8 cellular contexts compared by ENCODE assay signal in genomic region chr22:50691521-50691920, GRCh38. TPM values are rescaled to one million over a fixed set of nuclear protein-coding genes. Genes with fewer than 3 reads are reported as not detected.
DNase-seq lines count a peak whose midpoint lies in the region; ATAC-seq and TF ChIP-seq lines count a peak whose summit lies in the region.

No MANE protein-coding gene starts in this region.

- H3K4me3 Mint-ChIP-seq in brain: no peak overlapping the region

- ATAC-seq in HG03442 (IDR thresholded peaks at IDR 0.05; ENCODE audit: unreplicated experiment): no peak
- ATAC-seq in HG03280 (IDR thresholded peaks at IDR 0.05; ENCODE audit: unreplicated experiment): no peak

- DNase-seq in G401 (ENCODE audit: low spot score) (peak; percentile 70), NOMO-1 treated with DMSO at 0.1 percent for 48 hours (lab: John Stamatoyannopoulos, UW; ENCODE audit: unreplicated experiment) (peak; percentile 64), myocyte (ENCODE audit: low read depth) (peak; percentile 37), NCI-H2107 treated with DMSO at 0.1 percent for 48 hours (lab: John Stamatoyannopoulos, UW; ENCODE audit: unreplicated experiment) (no peak)

- H3K27ac Mint-ChIP-seq in brain: no peak overlapping the region

- H3K27ac ChIP-seq in 22Rv1: no peak overlapping the region

- peaks cover 3 to 17% (median 9%) of the 10 kb centered on the region in 5 experiments for H3K9me3 Mint-ChIP-seq in brain

- TF ChIP-seq CTCF in 22Rv1 (IDR thresholded peaks at IDR 0.05) (peak; percentile 82), brain (conservative IDR thresholded peaks at IDR 0.05) (peak; percentile 52 to 71)

- H3K27me3 Mint-ChIP-seq in brain: no peaks in the 10 kb centered on the region

- H3K36me3 Mint-ChIP-seq in brain: peaks cover 23% of the 10 kb centered on the region

- peaks cover 10% of the 10 kb centered on the region for H3K4me1 Mint-ChIP-seq in brain

- in situ Hi-C loops in G401 (cut with HindIII; ENCODE audit: low sequenced_read_pairs): no loop called here

RNA-seq across cellular contexts. Expression of gene SHANK3, which starts 18.9 kb away (rescaled TPM):
- 3.6 and 5.0 TPM in 2 replicates for total RNA-seq in G401 (2014; rRNA removed; shearing (Covaris generic))
- polyA plus RNA-seq in brain (ENCODE audit: insufficient read depth, low read depth, low replicate concordance): 19.5 TPM
- total RNA-seq in myocyte: 0.32 and 0.47 TPM in 2 replicates
- polyA plus RNA-seq in myocyte (2012): 1.0 TPM

RNA-seq across cellular contexts. Expression of gene ACR, which starts 46.5 kb away (rescaled TPM):
- not detected in 2 replicates for total RNA-seq in G401 (2014; rRNA removed; shearing (Covaris generic))
- polyA plus RNA-seq in brain (ENCODE audit: insufficient read depth, low read depth, low replicate concordance): 3.0 TPM
- not detected in 2 replicates for total RNA-seq in myocyte
- polyA plus RNA-seq in myocyte (2012): not detected
